In the genomic region with DNA sequence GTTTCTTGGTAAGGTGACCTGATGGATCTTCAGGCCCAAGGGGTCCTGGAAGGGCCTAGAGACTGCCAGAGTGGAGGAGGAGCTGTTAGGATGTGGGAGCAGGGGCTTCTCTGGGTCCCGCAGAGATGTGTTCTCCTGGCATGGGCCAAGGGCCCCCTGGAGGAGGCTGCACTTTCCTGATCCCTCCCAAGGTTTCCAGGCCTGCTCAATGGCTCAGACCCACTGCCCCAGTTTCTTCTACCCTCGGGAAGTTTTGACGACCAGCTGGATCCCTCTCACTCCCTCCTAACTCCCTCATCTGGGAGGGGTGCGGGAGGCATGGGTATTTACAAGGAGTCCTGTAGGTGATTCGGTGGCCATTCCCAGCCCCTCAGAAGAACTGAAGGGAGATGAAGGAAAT, we compare ENCODE assay signal across 18 cellular contexts. TPM values are rescaled to one million over a fixed set of nuclear protein-coding genes. Genes with fewer than 3 reads are reported as not detected.
DNase-seq lines count a peak whose midpoint lies in the region; ATAC-seq, FAIRE-seq and TF ChIP-seq lines count a peak whose summit lies in the region.
"Had no signal": no experiment of that assay in that cellular context is flagged by ENCODE, and none has a peak within 500 bp of the region (broad histone marks: within the 10 kb centered on the region; RNA-seq: fewer than 3 reads in every experiment).

No MANE protein-coding gene starts in this region.

- H3K4me1 ChIP-seq in osteoblast (ENCODE audit: insufficient read depth, low read length) = peaks cover 11% of the 10 kb centered on the region

- H3K36me3 Mint-ChIP-seq in activated naive CD4-positive, alpha-beta T cell treated with anti-CD3 and anti-CD28 coated beads, Interleukin-2, amount 50 U/mL, for 72 hours = no peaks in the 10 kb centered on the region
- peaks cover 12% of the 10 kb centered on the region for H3K36me3 Mint-ChIP-seq in activated naive CD4-positive, alpha-beta T cell treated with anti-CD3 and anti-CD28 coated beads for 36 hours (ENCODE audit: low read depth)
- peaks cover 39% of the 10 kb centered on the region for H3K36me3 Mint-ChIP-seq in central memory CD8-positive, alpha-beta T cell (ENCODE audit: insufficient read depth)

- TF ChIP-seq CTCF in osteoblast (IDR thresholded peaks at IDR 0.05; ENCODE audit: extremely low read depth, low read depth, low read length) (no peak), GM13976 (IDR thresholded peaks at IDR 0.05; ENCODE audit: borderline replicate concordance, control extremely low read depth, extremely low read depth, insufficient read depth, missing control alignments) (no peak)

- in situ Hi-C loops in GM13976 (cut with MboI; ENCODE audit: low sequenced_read_pairs, unreplicated experiment) = no loop called here

- H2AFZ ChIP-seq in osteoblast (ENCODE audit: low read length) = no peak overlapping the region
- H2AFZ ChIP-seq: GM23248 had no signal

- H3K4me1 Mint-ChIP-seq in activated naive CD4-positive, alpha-beta T cell treated with anti-CD3 and anti-CD28 coated beads for 36 hours (ENCODE audit: low read depth) = no peaks in the 10 kb centered on the region
- H3K4me1 Mint-ChIP-seq in central memory CD8-positive, alpha-beta T cell = peaks cover 14% of the 10 kb centered on the region
- H3K4me1 Mint-ChIP-seq: CD4-positive, alpha-beta memory T cell; H9 had no signal

- H3K9me3 Mint-ChIP-seq in activated naive CD4-positive, alpha-beta T cell treated with anti-CD3 and anti-CD28 coated beads, Interleukin-2, amount 50 U/mL, for 72 hours = no peaks in the 10 kb centered on the region
- no peaks in the 10 kb centered on the region for H3K9me3 Mint-ChIP-seq in activated naive CD4-positive, alpha-beta T cell treated with anti-CD3 and anti-CD28 coated beads for 36 hours
- H3K9me3 Mint-ChIP-seq in central memory CD8-positive, alpha-beta T cell = no peaks in the 10 kb centered on the region
- H3K9me3 Mint-ChIP-seq: CD4-positive, alpha-beta memory T cell; H9 had no signal

- no peaks in the 10 kb centered on the region for H3K27me3 ChIP-seq in osteoblast (ENCODE audit: insufficient read depth, low read length)

- peak in 1 of 2 donors; percentile 38 for DNase-seq in activated naive CD4-positive, alpha-beta T cell treated with anti-CD3 and anti-CD28 coated beads, Interleukin-2, amount 50 U/mL, for 72 hours (ENCODE audit: low spot score in 2 of 2)
- no peak for DNase-seq in activated naive CD4-positive, alpha-beta T cell treated with anti-CD3 and anti-CD28 coated beads for 36 hours
- DNase-seq in central memory CD8-positive, alpha-beta T cell (ENCODE audit: low spot score in 2 of 2) = no peak
- DNase-seq in osteoblast (ENCODE audit: insufficient read length, low spot score, missing footprints) (peak; percentile 30), GM13976 (ENCODE audit: low spot score) (no peak), RCC 7860 (ENCODE audit: low spot score) (no peak)
- DNase-seq: C1 segment of cervical spinal cord; Calu3; CD4-positive, alpha-beta memory T cell; COR-L47; DMS53; DND-41; GM23248; H9 had no signal

- peak overlapping the region; percentile 36 to 68 for H3K27ac Mint-ChIP-seq in activated naive CD4-positive, alpha-beta T cell treated with anti-CD3 and anti-CD28 coated beads, Interleukin-2, amount 50 U/mL, for 72 hours
- no peak overlapping the region for H3K27ac Mint-ChIP-seq in activated naive CD4-positive, alpha-beta T cell treated with anti-CD3 and anti-CD28 coated beads for 36 hours
- peak overlapping the region; percentile 29 for H3K27ac Mint-ChIP-seq in central memory CD8-positive, alpha-beta T cell (ENCODE audit: low read depth)
- H3K27ac Mint-ChIP-seq: CD4-positive, alpha-beta memory T cell had no signal

- no peaks in the 10 kb centered on the region for H3K9me3 ChIP-seq in osteoblast (ENCODE audit: low read depth, low read length)

- H3K27ac ChIP-seq in osteoblast (ENCODE audit: low read depth, low read length) = no peak overlapping the region
- H3K27ac ChIP-seq: GM23248 had no signal

- CTCF ChIA-PET in activated naive CD4-positive, alpha-beta T cell treated with anti-CD3 and anti-CD28 coated beads for 36 hours (lab: Charles Lee) = interaction anchor here (0.6 to 1.0 kb wide), 2 partner anchors 265 to 314 kb away, joined by 6 to 7 read pairs; no protein-coding TSS in a partner anchor

- intact Hi-C loops in activated naive CD4-positive, alpha-beta T cell treated with anti-CD3 and anti-CD28 coated beads for 36 hours (cut with micrococcal nuclease) = no loop called here

- no peak for FAIRE-seq in RCC 7860 (lab: Jason Lieb, UNC)
- FAIRE-seq: G401.6, GM12892, GM19239 had no signal

- ATAC-seq in activated naive CD4-positive, alpha-beta T cell treated with anti-CD3 and anti-CD28 coated beads, Interleukin-2, amount 50 U/mL, for 72 hours = no peak
- ATAC-seq in central memory CD8-positive, alpha-beta T cell (replicated peaks; ENCODE audit: extremely low read depth, poor library complexity, severe bottlenecking) = no peak
- ATAC-seq: HCT116 had no signal

- no peaks in the 10 kb centered on the region for H3K79me2 ChIP-seq in osteoblast (ENCODE audit: insufficient read depth, low read length)

- no peaks in the 10 kb centered on the region for H3K36me3 ChIP-seq in osteoblast (ENCODE audit: insufficient read depth, low read length)

- no peak overlapping the region for H3K4me2 ChIP-seq in osteoblast (ENCODE audit: insufficient read depth, low read length)

- no peak overlapping the region for H3K4me3 Mint-ChIP-seq in activated naive CD4-positive, alpha-beta T cell treated with anti-CD3 and anti-CD28 coated beads for 36 hours
- no peak overlapping the region for H3K4me3 Mint-ChIP-seq in central memory CD8-positive, alpha-beta T cell
- H3K4me3 Mint-ChIP-seq: CD4-positive, alpha-beta memory T cell; H9 had no signal

- H3K4me3 ChIP-seq in osteoblast (ENCODE audit: insufficient read depth, low read length) = no peak overlapping the region
- H3K4me3 ChIP-seq: GM23248 had no signal

- H3K27me3 Mint-ChIP-seq in activated naive CD4-positive, alpha-beta T cell treated with anti-CD3 and anti-CD28 coated beads for 36 hours (ENCODE audit: low read depth) = no peaks in the 10 kb centered on the region
- no peaks in the 10 kb centered on the region for H3K27me3 Mint-ChIP-seq in central memory CD8-positive, alpha-beta T cell
- H3K27me3 Mint-ChIP-seq: CD4-positive, alpha-beta memory T cell had no signal

- H4K20me1 ChIP-seq in osteoblast (ENCODE audit: insufficient read depth, low read length) = no peaks in the 10 kb centered on the region

RNA-seq across cellular contexts. Expression of a gene that starts 36.1 kb away (rescaled TPM):
- 10 to 100 TPM; 25.0 to 30.3 TPM for total RNA-seq in activated naive CD4-positive, alpha-beta T cell treated with anti-CD3 and anti-CD28 coated beads, Interleukin-2, amount 50 U/mL, for 72 hours
- total RNA-seq in activated naive CD4-positive, alpha-beta T cell treated with anti-CD3 and anti-CD28 coated beads for 36 hours = 10 to 100 TPM; 34.4 to 37.8 TPM
- total RNA-seq in osteoblast = 17.4 and 21.2 TPM in 2 replicates

RNA-seq across cellular contexts. Expression of a gene that starts 36.2 kb away (rescaled TPM):
- 10 to 100 TPM; 21.6 to 23.8 TPM for total RNA-seq in activated naive CD4-positive, alpha-beta T cell treated with anti-CD3 and anti-CD28 coated beads, Interleukin-2, amount 50 U/mL, for 72 hours
- 10 to 100 TPM; 23.0 to 24.1 TPM for total RNA-seq in activated naive CD4-positive, alpha-beta T cell treated with anti-CD3 and anti-CD28 coated beads for 36 hours
- total RNA-seq in osteoblast = 31.5 and 36.2 TPM in 2 replicates
